Comparison of ENCODE assay signal across 8 cellular contexts in the genomic region with DNA sequence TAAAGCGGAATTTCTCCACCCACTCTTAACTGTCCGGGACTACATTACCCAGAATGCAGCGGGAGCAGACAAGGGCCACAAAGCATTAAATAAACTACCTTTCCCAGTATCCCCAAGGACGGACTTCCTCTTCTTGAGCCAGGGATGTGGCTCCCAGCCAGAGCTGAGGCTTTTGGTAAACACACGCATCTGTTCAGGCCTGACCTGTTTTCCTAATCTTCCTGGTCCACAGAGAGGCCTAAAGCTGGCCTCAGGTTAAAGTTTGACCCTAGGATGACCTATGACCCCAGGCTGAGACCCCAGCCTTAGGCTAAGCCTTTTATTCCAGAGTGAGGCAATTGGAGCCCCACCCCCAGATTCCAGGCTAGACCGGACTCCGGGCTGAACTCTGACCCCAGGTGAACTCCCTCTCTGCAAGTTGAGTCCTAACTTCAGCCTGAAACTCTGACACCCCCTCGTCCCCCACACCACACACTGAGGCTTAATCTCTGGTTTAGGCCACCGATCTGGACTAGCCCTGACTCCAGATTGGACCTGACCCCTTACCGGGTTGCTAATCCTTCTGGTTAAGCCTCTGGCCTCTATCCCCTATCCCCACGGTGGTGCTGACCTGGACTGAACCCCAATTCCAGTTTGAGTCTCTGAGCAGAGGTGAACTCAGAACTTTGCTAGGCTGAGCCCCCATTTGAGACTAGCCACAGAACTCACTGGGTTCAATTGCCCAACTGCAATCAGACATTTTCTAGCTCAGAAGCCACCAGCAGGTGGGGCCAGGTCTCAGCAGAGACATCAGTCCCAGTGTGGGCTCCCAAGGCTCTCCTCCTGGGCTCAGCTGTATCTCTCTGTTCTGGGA. TPM values are rescaled to one million over a fixed set of nuclear protein-coding genes. Genes with fewer than 3 reads are reported as not detected.
DNase-seq lines count a peak whose midpoint lies in the region; ATAC-seq, FAIRE-seq and TF ChIP-seq lines count a peak whose summit lies in the region.

No MANE protein-coding gene starts in this region.

- H3K4me2 ChIP-seq in Karpas-422 (ENCODE audit: low read depth, low read length, poor library complexity, severe bottlenecking): peak overlapping the region; percentile 64

- intact Hi-C loops in posterior cingulate gyrus (cut with DNase I) (loop anchor here (1.0 to 5.0 kb wide), 2 partner anchors 125 to 211 kb away; no protein-coding TSS in a partner anchor), vagina (cut with DNase I) (loop anchor here (5.0 to 10.0 kb wide), 2 partner anchors 127 to 316 kb away; partner anchors contain the start of gene KHSRP)

- no peaks in the 10 kb centered on the region for H3K27me3 Mint-ChIP-seq in activated naive CD8-positive, alpha-beta T cell treated with anti-CD3 and anti-CD28 coated beads for 36 hours

- peak overlapping the region; percentile 99 for H3K27ac Mint-ChIP-seq in activated naive CD8-positive, alpha-beta T cell treated with anti-CD3 and anti-CD28 coated beads for 36 hours

- no peaks in the 10 kb centered on the region for H3K9me3 ChIP-seq in Karpas-422 (ENCODE audit: low read length)
- H3K9me3 ChIP-seq in cardiac muscle cell (ENCODE audit: low read depth): no peaks in the 10 kb centered on the region
- H3K9me3 ChIP-seq in vagina: no peaks in the 10 kb centered on the region

- H3K27me3 ChIP-seq in Karpas-422 (ENCODE audit: low read length) (no peaks in the 10 kb centered on the region), cardiac muscle cell (no peaks in the 10 kb centered on the region), vagina (no peaks in the 10 kb centered on the region)

- peak; percentile 87 for FAIRE-seq in GM12891 (lab: Jason Lieb, UNC)

- H3K79me2 ChIP-seq in Karpas-422 (ENCODE audit: low read length): 0 out of 2 replicates have a peak, but pooled peaks cover 3% of the 10 kb centered on the region

- TF ChIP-seq CTCF in cardiac muscle cell (IDR thresholded peaks at IDR 0.05; ENCODE audit: low read depth, low read length) (peak; percentile 74), vagina (IDR thresholded peaks at IDR 0.05) (peak; percentile 30 to 63 (median 33))

- peaks cover 13% of the 10 kb centered on the region for H3K36me3 Mint-ChIP-seq in activated naive CD8-positive, alpha-beta T cell treated with anti-CD3 and anti-CD28 coated beads for 36 hours

- H3K4me3 ChIP-seq in Karpas-422 (ENCODE audit: low read length) (peak overlapping the region; percentile 45; the same call in 1 of the 2 replicates), cardiac muscle cell (no peak overlapping the region), vagina (peak overlapping the region; percentile 78 to 99)

- TF ChIP-seq POLR2A in GM12891 (IDR thresholded peaks at IDR 0.05; ENCODE audit: low read depth, low read length): no peak
- TF ChIP-seq POLR2A in vagina (IDR thresholded peaks at IDR 0.05): no peak

- peaks cover 45% of the 10 kb centered on the region for H3K4me1 ChIP-seq in Karpas-422 (ENCODE audit: low read length)
- H3K4me1 ChIP-seq in cardiac muscle cell (ENCODE audit: low read depth): peaks cover 15% of the 10 kb centered on the region
- peaks cover 48% of the 10 kb centered on the region for H3K4me1 ChIP-seq in vagina

- no peak for ATAC-seq in GM18870 (IDR thresholded peaks at IDR 0.05; ENCODE audit: unreplicated experiment)

- H3K9me2 ChIP-seq in Karpas-422 (replicated peaks; ENCODE audit: insufficient read depth, low read length): no peaks in the 10 kb centered on the region

- H3K9me3 Mint-ChIP-seq in activated naive CD8-positive, alpha-beta T cell treated with anti-CD3 and anti-CD28 coated beads for 36 hours: no peaks in the 10 kb centered on the region

- peak overlapping the region; percentile 50 for H3K9ac ChIP-seq in Karpas-422 (ENCODE audit: low read length)

- DNase-seq in GM12891 (ENCODE audit: insufficient read length, low spot score) (no peak), Karpas-422 (peak; percentile 91), SKM-1 treated with dmso at 0.1 percent for 144 hours (lab: John Stamatoyannopoulos, UW; ENCODE audit: unreplicated experiment) (peak; percentile 73), cardiac muscle cell (ENCODE audit: low read depth in 1 of 2, low spot score in 1 of 2) (peak; percentile 83 to 89), posterior cingulate gyrus (peak in 8 of 10 donors; percentile 57 to 95 (median 68)), vagina (ENCODE audit: extremely low spot score in 2 of 2) (peak in 1 of 2 donors; percentile 93)
- peak; percentile 83 for DNase-seq in activated naive CD8-positive, alpha-beta T cell treated with anti-CD3 and anti-CD28 coated beads for 36 hours

- H3K36me3 ChIP-seq in Karpas-422 (ENCODE audit: insufficient read depth, low read length) (no peaks in the 10 kb centered on the region), cardiac muscle cell (no peaks in the 10 kb centered on the region), vagina (peaks cover 0 to 9% of the 10 kb centered on the region in 2 donors)

- H3K4me1 Mint-ChIP-seq in activated naive CD8-positive, alpha-beta T cell treated with anti-CD3 and anti-CD28 coated beads for 36 hours: peaks cover 36% of the 10 kb centered on the region

- no peaks in the 10 kb centered on the region for H4K20me1 ChIP-seq in Karpas-422 (ENCODE audit: insufficient read depth, low read depth, low read length)

- peak overlapping the region; percentile 45 for H3K27ac ChIP-seq in Karpas-422 (ENCODE audit: low read length)
- peak overlapping the region; percentile 80 for H3K27ac ChIP-seq in cardiac muscle cell
- peak overlapping the region; percentile 96 for H3K27ac ChIP-seq in vagina

- peak overlapping the region; percentile 99 for H3K4me3 Mint-ChIP-seq in activated naive CD8-positive, alpha-beta T cell treated with anti-CD3 and anti-CD28 coated beads for 36 hours

- peak overlapping the region; percentile 16; the same call in 1 of the 2 replicates for H2AFZ ChIP-seq in Karpas-422 (ENCODE audit: low read length)

TF ChIP-seq in GM12891, 5 proteins besides CTCF, POLR2A, EP300 and RAD21:
- peak; percentile 55 for TF ChIP-seq POU2F2 (IDR thresholded peaks at IDR 0.05; ENCODE audit: low read depth, low read length)
- no peak for TF ChIP-seq PAX5 (IDR thresholded peaks at IDR 0.05; ENCODE audit: insufficient read depth, low read length, severe bottlenecking)
- TF ChIP-seq SPI1 (IDR thresholded peaks at IDR 0.05; ENCODE audit: low read depth, low read length): peak; percentile 93

RNA-seq across cellular contexts. Expression of gene GPR108, which starts 0.7 kb away (rescaled TPM):
- 44.9 TPM for polyA plus RNA-seq in GM12891 (2012; ENCODE audit: low read depth, missing spikeins)
- 34.7 and 41.8 TPM in 2 replicates for total RNA-seq in Karpas-422 (2014; rRNA removed; shearing (Covaris generic); ENCODE audit: low replicate concordance)
- 10 to 100 TPM; 56.0 to 62.9 TPM for total RNA-seq in activated naive CD8-positive, alpha-beta T cell treated with anti-CD3 and anti-CD28 coated beads for 36 hours
- 91.3 and 132 TPM in 2 replicates for total RNA-seq in cardiac muscle cell
- polyA plus RNA-seq in cardiac muscle cell: 113 and 123 TPM in 2 replicates
- total RNA-seq in vagina: 62.9 TPM

RNA-seq across cellular contexts. Expression of gene TRIP10, which starts 1.4 kb away (rescaled TPM):
- 44.5 TPM for polyA plus RNA-seq in GM12891 (2012; ENCODE audit: low read depth, missing spikeins)
- total RNA-seq in Karpas-422 (2014; rRNA removed; shearing (Covaris generic); ENCODE audit: low replicate concordance): 6.5 and 15.7 TPM in 2 replicates
- total RNA-seq in activated naive CD8-positive, alpha-beta T cell treated with anti-CD3 and anti-CD28 coated beads for 36 hours: 10 to 100 TPM; 29.8 to 31.3 TPM
- total RNA-seq in cardiac muscle cell: 60.4 and 67.8 TPM in 2 replicates
- polyA plus RNA-seq in cardiac muscle cell: 54.1 and 72.1 TPM in 2 replicates
- 129 TPM for total RNA-seq in vagina

RNA-seq across cellular contexts. Expression of gene C3, which starts 17.6 kb away (rescaled TPM):
- polyA plus RNA-seq in GM12891 (2012; ENCODE audit: low read depth, missing spikeins): 0.62 TPM
- total RNA-seq in Karpas-422 (2014; rRNA removed; shearing (Covaris generic); ENCODE audit: low replicate concordance): not detected in 2 replicates
- under 1 TPM; 0.22 to 0.64 TPM for total RNA-seq in activated naive CD8-positive, alpha-beta T cell treated with anti-CD3 and anti-CD28 coated beads for 36 hours
- total RNA-seq in cardiac muscle cell: 0.11 and 0.39 TPM in 2 replicates
- polyA plus RNA-seq in cardiac muscle cell: 1.6 TPM in 1 of 2 replicates, not detected in the other
- 1,239 TPM for total RNA-seq in vagina

RNA-seq across cellular contexts. Expression of gene SH2D3A, which starts 29.1 kb away (rescaled TPM):
- polyA plus RNA-seq in GM12891 (2012; ENCODE audit: low read depth, missing spikeins): 6.5 TPM
- 3.3 and 18.9 TPM in 2 replicates for total RNA-seq in Karpas-422 (2014; rRNA removed; shearing (Covaris generic); ENCODE audit: low replicate concordance)
- 10 to 100 TPM; 25.7 to 26.1 TPM for total RNA-seq in activated naive CD8-positive, alpha-beta T cell treated with anti-CD3 and anti-CD28 coated beads for 36 hours
- 0.39 and 1.6 TPM in 2 replicates for total RNA-seq in cardiac muscle cell
- 1.7 and 2.0 TPM in 2 replicates for polyA plus RNA-seq in cardiac muscle cell
- 21.9 TPM for total RNA-seq in vagina

RNA-seq across cellular contexts. Expression of gene VAV1, which starts 34.4 kb away (rescaled TPM):
- 41.2 TPM for polyA plus RNA-seq in GM12891 (2012; ENCODE audit: low read depth, missing spikeins)
- 46.0 and 85.2 TPM in 2 replicates for total RNA-seq in Karpas-422 (2014; rRNA removed; shearing (Covaris generic); ENCODE audit: low replicate concordance)
- 10 to 100 TPM; 65.2 to 65.7 TPM for total RNA-seq in activated naive CD8-positive, alpha-beta T cell treated with anti-CD3 and anti-CD28 coated beads for 36 hours
- total RNA-seq in cardiac muscle cell (not detected in 2 replicates), vagina (5.9 TPM)
- not detected in 2 replicates for polyA plus RNA-seq in cardiac muscle cell

Comparison
In these comparisons a context has a peak if more than half of its experiments do, and no peak if none do; other contexts are left out.
1. H3K27ac ChIP-seq: peak in every context shown above with its lines; median percentile 96 in vagina; 80 in cardiac muscle cell; 45 in Karpas-422.
2. RNA of gene C3, which starts 17.6 kb away (total RNA-seq): 1,239 TPM in vagina (single experiment); 0.22 to 0.64 TPM in activated naive CD8-positive, alpha-beta T cell treated with anti-CD3 and anti-CD28 coated beads for 36 hours, 0.11 to 0.39 TPM in cardiac muscle cell and not detected in Karpas-422; every median in the first group is over 100 times any median in the second.